ENCODE assay signal across 10 cellular contexts in the genomic region with DNA sequence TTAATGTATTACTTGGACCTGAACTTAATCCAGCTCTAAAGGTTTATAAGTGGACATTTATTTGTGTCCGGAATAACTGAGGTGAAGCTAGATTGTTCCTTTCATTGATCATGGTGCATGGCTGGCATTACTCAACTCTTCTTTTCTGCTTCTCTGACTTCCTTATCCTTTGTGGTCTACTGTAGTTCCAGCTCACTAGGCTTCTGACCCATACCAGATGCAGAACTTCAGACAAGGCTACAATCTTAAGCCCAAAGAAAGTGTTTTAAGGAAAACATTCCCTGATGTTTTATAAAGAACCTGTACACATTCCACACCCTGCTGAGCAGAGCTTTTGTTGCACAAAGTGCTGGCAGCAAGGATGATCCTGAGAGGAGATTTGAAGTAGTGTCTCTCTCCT.
DNase-seq lines count a peak whose midpoint lies in the region; ATAC-seq, FAIRE-seq and TF ChIP-seq lines count a peak whose summit lies in the region.
"Had no signal": no experiment of that assay in that cellular context is flagged by ENCODE, and none has a peak within 500 bp of the region (broad histone marks: within the 10 kb centered on the region; RNA-seq: fewer than 3 reads in every experiment).

No MANE protein-coding gene starts in this region.

- no peak overlapping the region for H3K9ac ChIP-seq in adipocyte (ENCODE audit: low read length)
- H3K9ac ChIP-seq: KMS-11 had no signal

- H3K27me3 ChIP-seq in CD4-positive, alpha-beta memory T cell (ENCODE audit: insufficient read depth, low read length): no peaks in the 10 kb centered on the region
- no peaks in the 10 kb centered on the region for H3K27me3 ChIP-seq in adipocyte (replicated peaks; ENCODE audit: control insufficient read depth, insufficient read depth, low read length)
- no peaks in the 10 kb centered on the region for H3K27me3 ChIP-seq in transverse colon
- H3K27me3 ChIP-seq in pancreas: no peaks in the 10 kb centered on the region

- WGBS in transverse colon (ENCODE audit: low coverage in 1 of 2), 2 donors: 57% methylated on average over 1 of the region's 1 CpG; no CpG with 5 or more reads in 1 of the 2 donors
- 81 to 88% methylated on average over 1 of the region's 1 CpG for WGBS in pancreas, 2 donors

- TF ChIP-seq EP300 in transverse colon (IDR thresholded peaks at IDR 0.05; ENCODE audit: low read depth): no peak

- H3K36me3 ChIP-seq in CD4-positive, alpha-beta memory T cell (ENCODE audit: insufficient read depth, low read length): no peaks in the 10 kb centered on the region
- no peaks in the 10 kb centered on the region for H3K36me3 ChIP-seq in adipocyte (ENCODE audit: control insufficient read depth, insufficient read depth, low read length, severe bottlenecking)
- H3K36me3 ChIP-seq in transverse colon: no peaks in the 10 kb centered on the region
- H3K36me3 ChIP-seq in pancreas: no peaks in the 10 kb centered on the region

- POLR2A ChIA-PET in CD4-positive, alpha-beta memory T cell (lab: Charles Lee; ENCODE audit: partially characterized antibody): interaction anchor here (1.4 to 2.5 kb wide), 4 partner anchors 11 to 303 kb away, joined by 3 to 11 read pairs (median 4); partner anchors contain the start of gene TGFBR2
- POLR2A ChIA-PET in naive thymus-derived CD8-positive, alpha-beta T cell (lab: Charles Lee): interaction anchor here (1.0 to 5.6 kb wide), 5 partner anchors 246 to 303 kb away, joined by 3 to 35 read pairs (median 6); partner anchors contain the start of gene TGFBR2

- H3K4me1 Mint-ChIP-seq in CD4-positive, alpha-beta memory T cell: peaks cover 39 to 63% (median 50%) of the 10 kb centered on the region in 4 donors
- H3K4me1 Mint-ChIP-seq in naive thymus-derived CD8-positive, alpha-beta T cell: peaks cover 36 to 76% (median 69%) of the 10 kb centered on the region in 4 donors
- peaks cover 46% of the 10 kb centered on the region for H3K4me1 Mint-ChIP-seq in activated CD8-positive, alpha-beta memory T cell treated with anti-CD3 and anti-CD28 coated beads, Interleukin-2, amount 10 ng/mL, durations not matched to agents 7 days and 5 days

- intact Hi-C loops in CD4-positive, alpha-beta memory T cell (cut with micrococcal nuclease): loop anchor here (2.0 kb wide), 1 partner anchor 249 kb away; no protein-coding TSS in a partner anchor
- intact Hi-C loops in transverse colon (cut with DNase I; ENCODE audit: low total_unique reads) (no loop called here), pancreas (cut with DNase I) (no loop called here)

- CTCF ChIA-PET in CD4-positive, alpha-beta memory T cell (lab: Charles Lee; ENCODE audit: partially characterized antibody): interaction anchor here (1.0 to 2.1 kb wide), 5 partner anchors 13 to 320 kb away, joined by 3 to 12 read pairs (median 4); no protein-coding TSS in a partner anchor
- CTCF ChIA-PET in activated CD8-positive, alpha-beta memory T cell treated with anti-CD3 and anti-CD28 coated beads, Interleukin-2, amount 10 ng/mL, durations not matched to agents 7 days and 5 days (lab: Charles Lee): no interaction called here

- H3K27ac ChIP-seq in CD4-positive, alpha-beta memory T cell (ENCODE audit: low read depth, low read length): no peak overlapping the region
- H3K27ac ChIP-seq in transverse colon (no peak overlapping the region), pancreas (no peak overlapping the region)
- H3K27ac ChIP-seq: KMS-11 had no signal

- TF ChIP-seq CTCF in transverse colon (IDR thresholded peaks at IDR 0.05) (no peak), pancreas (IDR thresholded peaks at IDR 0.05) (no peak)

- H3K36me3 Mint-ChIP-seq in CD4-positive, alpha-beta memory T cell: no peaks in the 10 kb centered on the region
- no peaks in the 10 kb centered on the region for H3K36me3 Mint-ChIP-seq in naive thymus-derived CD8-positive, alpha-beta T cell
- peaks cover 30% of the 10 kb centered on the region for H3K36me3 Mint-ChIP-seq in activated CD8-positive, alpha-beta memory T cell treated with anti-CD3 and anti-CD28 coated beads, Interleukin-2, amount 10 ng/mL, durations not matched to agents 7 days and 5 days
- H3K36me3 Mint-ChIP-seq: brain had no signal

- H3K27ac Mint-ChIP-seq in CD4-positive, alpha-beta memory T cell: peak overlapping the region in 2 of 7 donors; percentile 7 to 27
- peak overlapping the region in 9 of 10 donors; percentile 0 to 95 (median 84) for H3K27ac Mint-ChIP-seq in naive thymus-derived CD8-positive, alpha-beta T cell
- H3K27ac Mint-ChIP-seq in activated CD8-positive, alpha-beta memory T cell treated with anti-CD3 and anti-CD28 coated beads, Interleukin-2, amount 10 ng/mL, durations not matched to agents 7 days and 5 days: no peak overlapping the region

- H3K4me3 Mint-ChIP-seq in CD4-positive, alpha-beta memory T cell: peak overlapping the region in 5 of 8 donors; percentile 1 to 58 (median 36)
- H3K4me3 Mint-ChIP-seq in naive thymus-derived CD8-positive, alpha-beta T cell: peak overlapping the region in 9 of 10 donors; percentile 37 to 81 (median 70)
- H3K4me3 Mint-ChIP-seq in activated CD8-positive, alpha-beta memory T cell treated with anti-CD3 and anti-CD28 coated beads, Interleukin-2, amount 10 ng/mL, durations not matched to agents 7 days and 5 days: no peak overlapping the region
- H3K4me3 Mint-ChIP-seq: brain had no signal

- DNase-seq in CD4-positive, alpha-beta memory T cell: no peak
- DNase-seq in KBM-7 (peak; percentile 63), adipocyte (ENCODE audit: low read depth) (peak; percentile 52), transverse colon (no peak), pancreas (no peak)
- DNase-seq in naive thymus-derived CD8-positive, alpha-beta T cell: no peak
- DNase-seq in activated CD8-positive, alpha-beta memory T cell treated with anti-CD3 and anti-CD28 coated beads, Interleukin-2, amount 10 ng/mL, durations not matched to agents 7 days and 5 days: no peak

- peaks cover 2 to 5% of the 10 kb centered on the region in 2 donors for H3K27me3 Mint-ChIP-seq in CD4-positive, alpha-beta memory T cell
- no peaks in the 10 kb centered on the region for H3K27me3 Mint-ChIP-seq in naive thymus-derived CD8-positive, alpha-beta T cell
- peaks cover 34% of the 10 kb centered on the region for H3K27me3 Mint-ChIP-seq in activated CD8-positive, alpha-beta memory T cell treated with anti-CD3 and anti-CD28 coated beads, Interleukin-2, amount 10 ng/mL, durations not matched to agents 7 days and 5 days
- H3K27me3 Mint-ChIP-seq: brain had no signal

- no peaks in the 10 kb centered on the region for H3K9me3 Mint-ChIP-seq in CD4-positive, alpha-beta memory T cell
- H3K9me3 Mint-ChIP-seq in naive thymus-derived CD8-positive, alpha-beta T cell: no peaks in the 10 kb centered on the region
- H3K9me3 Mint-ChIP-seq in activated CD8-positive, alpha-beta memory T cell treated with anti-CD3 and anti-CD28 coated beads, Interleukin-2, amount 10 ng/mL, durations not matched to agents 7 days and 5 days (ENCODE audit: low read depth): no peaks in the 10 kb centered on the region

- no peaks in the 10 kb centered on the region for H3K9me3 ChIP-seq in CD4-positive, alpha-beta memory T cell (ENCODE audit: control insufficient read depth in 1 of 2, low read length in 2 of 2)
- no peaks in the 10 kb centered on the region for H3K9me3 ChIP-seq in adipocyte (ENCODE audit: control insufficient read depth, low read length)
- no peaks in the 10 kb centered on the region for H3K9me3 ChIP-seq in transverse colon
- no peaks in the 10 kb centered on the region for H3K9me3 ChIP-seq in pancreas

- peaks cover 52% of the 10 kb centered on the region for H3K4me1 ChIP-seq in CD4-positive, alpha-beta memory T cell (ENCODE audit: insufficient read depth, low read length)
- H3K4me1 ChIP-seq in adipocyte (ENCODE audit: control insufficient read depth, insufficient read depth, low read length) (peaks cover 21% of the 10 kb centered on the region), transverse colon (peaks cover 13 to 19% (median 15%) of the 10 kb centered on the region in 4 donors), pancreas (no peaks in the 10 kb centered on the region)

- no peak for ATAC-seq in naive thymus-derived CD8-positive, alpha-beta T cell
- ATAC-seq in GM18858 (IDR thresholded peaks at IDR 0.05; ENCODE audit: unreplicated experiment) (no peak), pancreas (no peak)
- no peak for ATAC-seq in activated CD8-positive, alpha-beta memory T cell treated with anti-CD3 and anti-CD28 coated beads, Interleukin-2, amount 10 ng/mL, durations not matched to agents 7 days and 5 days

- in situ Hi-C loops in KBM-7 (cut with MboI; ENCODE audit: low pct_unique_long_range_greater_than_20kb, low sequenced_read_pairs): no loop called here
- in situ Hi-C loops in transverse colon (cut with MboI; ENCODE audit: low pct_ligation_motif_present in 1 of 4, low pct_unique_long_range_greater_than_20kb in 1 of 4, low sequenced_read_pairs in 3 of 4): no loop called here

- no peak for FAIRE-seq in pancreas (lab: Jason Lieb, UNC)

- TF ChIP-seq POLR2A in transverse colon (IDR thresholded peaks at IDR 0.05): no peak

- no peak overlapping the region for H3K4me3 ChIP-seq in CD4-positive, alpha-beta memory T cell (ENCODE audit: low read length in 2 of 2)
- H3K4me3 ChIP-seq in adipocyte (ENCODE audit: low read length) (no peak overlapping the region), transverse colon (no peak overlapping the region), pancreas (no peak overlapping the region)

Comparison
In these comparisons a context has a peak if more than half of its experiments do, and no peak if none do; other contexts are left out.
1. DNase-seq: peak in KBM-7 (single experiment) and adipocyte (single experiment); none in CD4-positive, alpha-beta memory T cell (0 of 5), naive thymus-derived CD8-positive, alpha-beta T cell (0 of 10), transverse colon (single experiment), pancreas (0 of 6) and activated CD8-positive, alpha-beta memory T cell treated with anti-CD3 and anti-CD28 coated beads, Interleukin-2, amount 10 ng/mL, durations not matched to agents 7 days and 5 days (single experiment).